In genomic region chr18:62073882-62074281, GRCh38 we compare ENCODE assay signal across 15 cellular contexts.
DNase-seq lines count a peak whose midpoint lies in the region; ATAC-seq and TF ChIP-seq lines count a peak whose summit lies in the region.
"Had no signal": no experiment of that assay in that cellular context is flagged by ENCODE, and none has a peak within 500 bp of the region (broad histone marks: within the 10 kb centered on the region; RNA-seq: fewer than 3 reads in every experiment).

No MANE protein-coding gene starts in this region.

- H2BK12ac ChIP-seq in mesenchymal stem cell (ENCODE audit: low read length in 2 of 2): no peak overlapping the region

- no peaks in the 10 kb centered on the region for H3K79me2 ChIP-seq in smooth muscle cell (ENCODE audit: low read depth)

- H3K36me3 ChIP-seq in mesenchymal stem cell (ENCODE audit: control insufficient read depth in 1 of 2, insufficient read depth in 2 of 2, low read depth in 1 of 2, low read length in 2 of 2) (peaks cover 0 to 9% of the 10 kb centered on the region in 2 experiments), smooth muscle cell (ENCODE audit: low read depth) (no peaks in the 10 kb centered on the region)

- H3K27ac ChIP-seq in mesenchymal stem cell (ENCODE audit: low read length, poor library complexity, severe bottlenecking): no peak overlapping the region
- no peak overlapping the region for H3K27ac ChIP-seq in smooth muscle cell (ENCODE audit: low read depth)
- H3K27ac ChIP-seq: BLaER1 treated with 17β-estradiol and CSF1 and Interleukin-3, amounts not matched to agents 10 nM and 100 nM had no signal

- POLR2A ChIA-PET in activated CD4-positive, alpha-beta T cell treated with anti-CD3 and anti-CD28 coated beads, Interleukin-2, amount 10 ng/mL, durations not matched to agents 7 days and 5 days (lab: Charles Lee): no interaction called here

- no peak overlapping the region for H3K9ac ChIP-seq in mesenchymal stem cell (ENCODE audit: low read length)
- no peak overlapping the region for H3K9ac ChIP-seq in smooth muscle cell (ENCODE audit: low read depth)
- H3K9ac ChIP-seq: BLaER1 treated with 17β-estradiol and CSF1 and Interleukin-3, amounts not matched to agents 10 nM and 100 nM had no signal

- H3K27me3 ChIP-seq in mesenchymal stem cell (ENCODE audit: control insufficient read depth in 1 of 2, insufficient read depth in 1 of 2, low read length in 2 of 2) (no peaks in the 10 kb centered on the region), smooth muscle cell (ENCODE audit: low read depth) (no peaks in the 10 kb centered on the region)
- H3K27me3 ChIP-seq: BLaER1 treated with 17β-estradiol and CSF1 and Interleukin-3, amounts not matched to agents 10 nM and 100 nM had no signal

- H3K23ac ChIP-seq in mesenchymal stem cell (ENCODE audit: low read length in 2 of 2): no peak overlapping the region

- H2BK5ac ChIP-seq in mesenchymal stem cell (ENCODE audit: low read depth, low read length, poor library complexity, severe bottlenecking): peak overlapping the region; percentile 14

- H3K4me3 Mint-ChIP-seq in activated CD4-positive, alpha-beta T cell treated with anti-CD3 and anti-CD28 coated beads, Interleukin-2, amount 10 ng/mL, durations not matched to agents 7 days and 5 days: no peak overlapping the region
- H3K4me3 Mint-ChIP-seq: B cell; CD8-positive, alpha-beta T cell; H9 had no signal

- CTCF ChIA-PET in activated CD4-positive, alpha-beta T cell treated with anti-CD3 and anti-CD28 coated beads, Interleukin-2, amount 10 ng/mL, durations not matched to agents 7 days and 5 days (lab: Charles Lee): no interaction called here

- H2AFZ ChIP-seq in mesenchymal stem cell (ENCODE audit: low read depth, low read length) (no peak overlapping the region), smooth muscle cell (ENCODE audit: low read depth) (no peak overlapping the region)

- no peaks in the 10 kb centered on the region for H4K20me1 ChIP-seq in smooth muscle cell (ENCODE audit: low read depth)
- H4K20me1 ChIP-seq: BLaER1 treated with 17β-estradiol and CSF1 and Interleukin-3, amounts not matched to agents 10 nM and 100 nM had no signal

- peaks cover 1% of the 10 kb centered on the region for H3K36me3 Mint-ChIP-seq in activated CD4-positive, alpha-beta T cell treated with anti-CD3 and anti-CD28 coated beads, Interleukin-2, amount 10 ng/mL, durations not matched to agents 7 days and 5 days (ENCODE audit: low read depth)

- H4K91ac ChIP-seq in mesenchymal stem cell (ENCODE audit: low read length): no peak overlapping the region

- H3K27ac Mint-ChIP-seq in activated CD4-positive, alpha-beta T cell treated with anti-CD3 and anti-CD28 coated beads, Interleukin-2, amount 10 ng/mL, durations not matched to agents 7 days and 5 days: no peak overlapping the region
- H3K27ac Mint-ChIP-seq: B cell; CD8-positive, alpha-beta T cell; H9 had no signal

- peak; percentile 22 for DNase-seq in NCI-H69 (lab: John Stamatoyannopoulos, UW)
- DNase-seq in left lobe of liver (ENCODE audit: low spot score): peak; percentile 82
- no peak for DNase-seq in mesenchymal stem cell
- no peak for DNase-seq in activated CD4-positive, alpha-beta T cell treated with anti-CD3 and anti-CD28 coated beads, Interleukin-2, amount 10 ng/mL, durations not matched to agents 7 days and 5 days
- DNase-seq in NCI-H187 (lab: John Stamatoyannopoulos, UW): no peak
- DNase-seq in HCEC 1CT: no peak
- DNase-seq in smooth muscle cell (lab: John Stamatoyannopoulos, UW; ENCODE audit: unreplicated experiment): no peak
- DNase-seq: 8988T; Calu3; CD8-positive, alpha-beta T cell; DMS79 treated with DMSO at 0.1 percent for 48 hours; GF-D8; H9 had no signal

- H3K4me2 ChIP-seq in mesenchymal stem cell (ENCODE audit: low read length, poor library complexity, severe bottlenecking) (no peak overlapping the region), smooth muscle cell (no peak overlapping the region)
- H3K4me2 ChIP-seq: BLaER1 treated with 17β-estradiol and CSF1 and Interleukin-3, amounts not matched to agents 10 nM and 100 nM had no signal

- ATAC-seq in left lobe of liver: peak; percentile 98
- ATAC-seq: CD8-positive, alpha-beta T cell had no signal

- H3F3A ChIP-seq in smooth muscle cell (ENCODE audit: low read depth): no peaks in the 10 kb centered on the region

- H3K4me1 ChIP-seq in mesenchymal stem cell (ENCODE audit: control insufficient read depth, insufficient read depth, low read depth, low read length): no peaks in the 10 kb centered on the region
- no peaks in the 10 kb centered on the region for H3K4me1 ChIP-seq in smooth muscle cell (ENCODE audit: low read depth)
- H3K4me1 ChIP-seq: BLaER1 treated with 17β-estradiol and CSF1 and Interleukin-3, amounts not matched to agents 10 nM and 100 nM had no signal

- H2BK120ac ChIP-seq in mesenchymal stem cell (ENCODE audit: low read depth, low read length): no peak overlapping the region

- no peak overlapping the region for H2BK15ac ChIP-seq in mesenchymal stem cell (ENCODE audit: low read depth, poor library complexity, severe bottlenecking)

- no peaks in the 10 kb centered on the region for H3K27me3 Mint-ChIP-seq in activated CD4-positive, alpha-beta T cell treated with anti-CD3 and anti-CD28 coated beads, Interleukin-2, amount 10 ng/mL, durations not matched to agents 7 days and 5 days
- H3K27me3 Mint-ChIP-seq: B cell had no signal

- no peak overlapping the region for H3K4ac ChIP-seq in mesenchymal stem cell (ENCODE audit: low read depth in 1 of 2, low read length in 2 of 2)

- TF ChIP-seq CTCF in smooth muscle cell (IDR thresholded peaks at IDR 0.05; ENCODE audit: borderline replicate concordance, insufficient read depth, poor library complexity, severe bottlenecking): no peak

- H3K4me1 Mint-ChIP-seq in activated CD4-positive, alpha-beta T cell treated with anti-CD3 and anti-CD28 coated beads, Interleukin-2, amount 10 ng/mL, durations not matched to agents 7 days and 5 days: no peaks in the 10 kb centered on the region
- H3K4me1 Mint-ChIP-seq: B cell, H9 had no signal

- no peak overlapping the region for H4K8ac ChIP-seq in mesenchymal stem cell (ENCODE audit: low read length)

- no peak overlapping the region for H3K4me3 ChIP-seq in mesenchymal stem cell (ENCODE audit: insufficient read depth in 1 of 2, low read depth in 1 of 2, low read length in 2 of 2)
- no peak overlapping the region for H3K4me3 ChIP-seq in smooth muscle cell
- H3K4me3 ChIP-seq: BLaER1 treated with 17β-estradiol and CSF1 and Interleukin-3, amounts not matched to agents 10 nM and 100 nM had no signal

- no peak overlapping the region for H2AK5ac ChIP-seq in mesenchymal stem cell (ENCODE audit: low read length, severe bottlenecking)

- H3K79me1 ChIP-seq in mesenchymal stem cell (replicated peaks; ENCODE audit: low read length, poor library complexity, severe bottlenecking): no peaks in the 10 kb centered on the region

- H3K9me3 ChIP-seq in mesenchymal stem cell (ENCODE audit: control insufficient read depth, low read length) (no peaks in the 10 kb centered on the region), smooth muscle cell (replicated peaks; ENCODE audit: low read depth) (no peaks in the 10 kb centered on the region)
- H3K9me3 ChIP-seq: BLaER1 treated with 17β-estradiol and CSF1 and Interleukin-3, amounts not matched to agents 10 nM and 100 nM had no signal

- H3K14ac ChIP-seq in mesenchymal stem cell (ENCODE audit: low read length in 2 of 2): no peak overlapping the region

- no peaks in the 10 kb centered on the region for H3K9me3 Mint-ChIP-seq in activated CD4-positive, alpha-beta T cell treated with anti-CD3 and anti-CD28 coated beads, Interleukin-2, amount 10 ng/mL, durations not matched to agents 7 days and 5 days
- H3K9me3 Mint-ChIP-seq: CD8-positive, alpha-beta T cell; H9 had no signal

- H3K18ac ChIP-seq in mesenchymal stem cell (ENCODE audit: low read depth in 1 of 2, low read length in 2 of 2): no peak overlapping the region

Comparison
In these comparisons a context has a peak if more than half of its experiments do, and no peak if none do; other contexts are left out.
1. DNase-seq: peak in NCI-H69 (single experiment) and left lobe of liver (single experiment); none in mesenchymal stem cell (single experiment), activated CD4-positive, alpha-beta T cell treated with anti-CD3 and anti-CD28 coated beads, Interleukin-2, amount 10 ng/mL, durations not matched to agents 7 days and 5 days (single experiment), NCI-H187 (0 of 2), HCEC 1CT (single experiment) and smooth muscle cell (single experiment).